In genomic region chr13:30666113-30666512, GRCh38 we compare ENCODE assay signal across 12 cellular contexts.
"Had no signal": no experiment of that assay in that cellular context is flagged by ENCODE, and none has a peak within 500 bp of the region (broad histone marks: within the 10 kb centered on the region; RNA-seq: fewer than 3 reads in every experiment).

No MANE protein-coding gene starts in this region.

- H3K36me3 ChIP-seq: esophagus squamous epithelium, neutrophil, transverse colon had no signal

- ATAC-seq: stimulated activated effector memory CD8-positive, alpha-beta T cell treated with anti-CD3 and anti-CD28 coated beads, Interleukin-12 subunit alpha, Interleukin-12 subunit beta, amount 100 ng/mL, for 72 hours had no signal

- DNase-seq: activated B cell treated with CpG ODN at 0.5 μM for 24 hours; activated CD4-positive, alpha-beta T cell treated with anti-CD3 and anti-CD28 coated beads, Interleukin-2, amount 10 ng/mL, durations not matched to agents 24 days and 14 days; activated naive CD4-positive, alpha-beta T cell treated with anti-CD3 and anti-CD28 coated beads, Interleukin-2, amount 10 ng/mL, durations not matched to agents 7 days and 5 days; cerebellar nuclear complex; dermis blood vessel endothelial cell; esophagus squamous epithelium; foreskin melanocyte; midbrain; right cardiac atrium; transverse colon had no signal

- H3K9me3 ChIP-seq: esophagus squamous epithelium, neutrophil, transverse colon had no signal

- H3K27ac ChIP-seq: esophagus squamous epithelium, neutrophil, transverse colon had no signal

- H3K27me3 ChIP-seq: esophagus squamous epithelium, neutrophil, transverse colon had no signal

- H3K4me3 ChIP-seq: esophagus squamous epithelium, transverse colon had no signal
